Comparison of ENCODE assay signal across 25 cellular contexts in the genomic region with DNA sequence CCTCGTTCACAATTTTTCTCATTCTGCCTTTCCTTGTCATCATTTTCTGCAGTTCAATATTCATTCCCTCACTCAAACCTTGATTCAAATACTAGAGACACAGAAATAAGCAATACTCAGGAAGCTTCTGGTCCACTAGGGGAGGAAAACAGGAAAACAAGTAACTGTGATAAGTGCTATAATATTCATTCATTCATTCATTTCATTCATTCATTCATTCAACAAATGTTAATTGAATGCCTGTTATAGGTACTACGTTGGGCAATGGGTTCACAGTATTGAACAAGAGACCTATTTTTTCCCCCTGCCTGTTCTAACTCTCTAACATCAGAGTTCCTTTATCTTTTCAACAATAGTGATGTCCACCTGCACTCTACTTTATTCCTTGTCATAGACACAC.
"Had no signal": no experiment of that assay in that cellular context is flagged by ENCODE, and none has a peak within 500 bp of the region (broad histone marks: within the 10 kb centered on the region; RNA-seq: fewer than 3 reads in every experiment).

No MANE protein-coding gene starts in this region.

- H3K4me2 ChIP-seq: neural progenitor cell had no signal

- DNase-seq: natural killer cell; occipital lobe; ovary; psoas muscle; right cardiac atrium; right lobe of liver; sigmoid colon; small intestine; stimulated activated CD4-positive, alpha-beta T cell treated with anti-CD3 and anti-CD28 coated beads, Interleukin-15, amount 100 ng/mL, for 24 hours; stimulated activated CD4-positive, alpha-beta T cell treated with anti-CD3 and anti-CD28 coated beads, Interleukin-2, amount 100 ng/mL, for 24 hours; stimulated activated CD4-positive, alpha-beta T cell treated with anti-CD3 and anti-CD28 coated beads, Interleukin-2, amount 100 ng/mL, for 48 hours; stimulated activated CD4-positive, alpha-beta T cell treated with anti-CD3 and anti-CD28 coated beads, Interleukin-4, amount 100 ng/mL, for 24 hours; stimulated activated naive CD4-positive, alpha-beta T cell; stimulated activated naive CD8-positive, alpha-beta T cell treated with anti-CD3 and anti-CD28 coated beads, Interleukin-15, amount 100 ng/mL, for 72 hours; stimulated activated naive CD8-positive, alpha-beta T cell treated with anti-CD3 and anti-CD28 coated beads, Interleukin-15, Interleukin-2, amounts not matched to agents 100 U/mL and 50 U/mL, for 24 hours; substantia nigra; testis; tibial artery; transverse colon; upper lobe of right lung; uterus had no signal

- H3K79me2 ChIP-seq: parathyroid adenoma had no signal

- FAIRE-seq: small intestine had no signal

- H3K4me3 ChIP-seq: neural progenitor cell, ovary, psoas muscle, right lobe of liver, sigmoid colon, suprapubic skin, testis, tibial artery, transverse colon, upper lobe of right lung, uterus had no signal

- H3K4me1 ChIP-seq: neural progenitor cell, parathyroid adenoma, psoas muscle, right lobe of liver, sigmoid colon, suprapubic skin, testis, tibial artery, transverse colon, upper lobe of right lung, uterus had no signal

- H3K27me3 ChIP-seq: neural progenitor cell, ovary, right lobe of liver, sigmoid colon, suprapubic skin, testis, tibial artery, transverse colon, upper lobe of right lung, uterus had no signal

- H3K9me3 ChIP-seq: ovary, psoas muscle, right lobe of liver, sigmoid colon, suprapubic skin, testis, tibial artery, transverse colon, upper lobe of right lung, uterus had no signal

- H3K9ac ChIP-seq: neural progenitor cell, parathyroid adenoma had no signal

- H2AFZ ChIP-seq: neural progenitor cell, parathyroid adenoma had no signal

- H3K36me3 ChIP-seq: ovary, right lobe of liver, suprapubic skin, transverse colon, upper lobe of right lung, uterus had no signal

- H3K27ac ChIP-seq: neural progenitor cell, ovary, parathyroid adenoma, psoas muscle, right lobe of liver, sigmoid colon, suprapubic skin, testis, tibial artery, transverse colon, upper lobe of right lung, uterus had no signal

- ATAC-seq: natural killer cell; psoas muscle; right cardiac atrium; right lobe of liver; stimulated activated memory B cell treated with anti-CD40 and anti-IgM and Interleukin-4, amounts not matched to agents 10 μg/mL and 1 μg/mL and 100 μg/mL, for 72 hours; stimulated activated naive CD8-positive, alpha-beta T cell treated with anti-CD3 and anti-CD28 coated beads, Interleukin-15, amount 100 ng/mL, for 72 hours; stimulated activated naive CD8-positive, alpha-beta T cell treated with anti-CD3 and anti-CD28 coated beads, Interleukin-15, Interleukin-2, amounts not matched to agents 100 U/mL and 50 U/mL, for 24 hours; upper lobe of right lung had no signal
